ENCODE assay signal across 23 cellular contexts in genomic region chr18:30746224-30746623, GRCh38.
A peak's percentile ranks its signal among the peaks of the same experiment; 100 is the strongest.
DNase-seq lines count a peak whose midpoint lies in the region; ATAC-seq and TF ChIP-seq lines count a peak whose summit lies in the region.
"Had no signal": no experiment of that assay in that cellular context is flagged by ENCODE, and none has a peak within 500 bp of the region (broad histone marks: within the 10 kb centered on the region; RNA-seq: fewer than 3 reads in every experiment).

No MANE protein-coding gene starts in this region.

- no peaks in the 10 kb centered on the region for H3K9me3 ChIP-seq in PC-3 (ENCODE audit: low read length)
- H3K9me3 ChIP-seq: BE2C, BLaER1 had no signal

- H3K4me3 Mint-ChIP-seq in immature natural killer cell = no peak overlapping the region
- H3K4me3 Mint-ChIP-seq: CD14-positive monocyte; CD4-positive, alpha-beta memory T cell; CD4-positive, CD25-positive, alpha-beta regulatory T cell; CD8-positive, alpha-beta memory T cell had no signal

- POLR2A ChIA-PET in PC-3 (lab: Charles Lee; ENCODE audit: unreplicated experiment) = no interaction called here

- H3F3A ChIP-seq in PC-3 (ENCODE audit: low read length, unreplicated experiment) = no peaks in the 10 kb centered on the region

- peaks cover 0 to 22% (median 13%) of the 10 kb centered on the region in 6 donors for H3K9me3 Mint-ChIP-seq in immature natural killer cell

- no peak overlapping the region for H3K4me2 ChIP-seq in PC-3 (ENCODE audit: low read length)
- H3K4me2 ChIP-seq: BLaER1 had no signal

- H3K27ac ChIP-seq in PC-3 (ENCODE audit: low read length) = no peak overlapping the region
- H3K27ac ChIP-seq: BLaER1 had no signal

- BruUV-seq in PC-3 (replicated peaks; lab: Mats Ljungman, UMichigan) = no TSS peak

- no peaks in the 10 kb centered on the region for H4K20me1 ChIP-seq in PC-3 (ENCODE audit: low read length)
- H4K20me1 ChIP-seq: BLaER1 had no signal

- no peaks in the 10 kb centered on the region for H3K4me1 ChIP-seq in PC-3 (ENCODE audit: insufficient read depth, low read length)
- H3K4me1 ChIP-seq: BE2C, BLaER1 had no signal

- no peak overlapping the region for H3K4me3 ChIP-seq in LNCaP clone FGC (ENCODE audit: low read depth, low read length)
- no peak overlapping the region for H3K4me3 ChIP-seq in PC-3 (ENCODE audit: low read length)
- H3K4me3 ChIP-seq: BLaER1, GM12878 had no signal

- H3K27me3 Mint-ChIP-seq in immature natural killer cell (ENCODE audit: low read depth in 3 of 3) = no peaks in the 10 kb centered on the region
- H3K27me3 Mint-ChIP-seq: CD4-positive, alpha-beta memory T cell; CD4-positive, CD25-positive, alpha-beta regulatory T cell; CD8-positive, alpha-beta memory T cell had no signal

- H3K9me2 ChIP-seq in PC-3 (replicated peaks; ENCODE audit: low read length) = no peaks in the 10 kb centered on the region

- no peak overlapping the region for H3K9ac ChIP-seq in PC-3 (ENCODE audit: low read length)
- H3K9ac ChIP-seq: BLaER1 had no signal

- no peaks in the 10 kb centered on the region for H3K36me3 ChIP-seq in PC-3 (ENCODE audit: low read depth, low read length)
- H3K36me3 ChIP-seq: BE2C, BLaER1 had no signal

- TF ChIP-seq CTCF in LNCaP clone FGC (IDR thresholded peaks at IDR 0.05; ENCODE audit: control insufficient read depth, extremely low read depth, insufficient read depth) (no peak), PC-3 (conservative IDR thresholded peaks at IDR 0.05; ENCODE audit: low read depth, low read length) (no peak)

- no peaks in the 10 kb centered on the region for H3K4me1 Mint-ChIP-seq in immature natural killer cell
- H3K4me1 Mint-ChIP-seq: CD14-positive monocyte; CD4-positive, alpha-beta memory T cell; CD4-positive, CD25-positive, alpha-beta regulatory T cell; CD8-positive, alpha-beta memory T cell had no signal

- intact Hi-C loops in PC-3 (cut with micrococcal nuclease) = loop anchor here (10.0 kb wide), 1 partner anchor 161 kb away; no protein-coding TSS in a partner anchor

- no peak overlapping the region for H2AFZ ChIP-seq in PC-3 (ENCODE audit: low read length)

- ATAC-seq in PC-3 = peak; percentile 78
- ATAC-seq: GM12878 had no signal

- H3K27me3 ChIP-seq in PC-3 (ENCODE audit: low read length) = no peaks in the 10 kb centered on the region
- H3K27me3 ChIP-seq: BE2C, BLaER1 had no signal

- no peak overlapping the region for H3K27ac Mint-ChIP-seq in immature natural killer cell
- H3K27ac Mint-ChIP-seq: CD14-positive monocyte; CD4-positive, alpha-beta memory T cell; CD4-positive, CD25-positive, alpha-beta regulatory T cell; CD8-positive, alpha-beta memory T cell had no signal

- no peaks in the 10 kb centered on the region for H3K79me2 ChIP-seq in PC-3 (ENCODE audit: low read length)

- CTCF ChIA-PET in PC-3 (lab: Charles Lee) = no interaction called here

- no peaks in the 10 kb centered on the region for H3K36me3 Mint-ChIP-seq in immature natural killer cell
- H3K36me3 Mint-ChIP-seq: CD14-positive monocyte; CD4-positive, alpha-beta memory T cell; CD4-positive, CD25-positive, alpha-beta regulatory T cell; CD8-positive, alpha-beta memory T cell had no signal

- DNase-seq in NCI-H510A treated with DMSO at 0.1 percent for 48 hours (lab: John Stamatoyannopoulos, UW) (peak; percentile 59), NCI-H510A (lab: John Stamatoyannopoulos, UW) (no peak), LNCaP clone FGC (ENCODE audit: low read depth) (peak; percentile 45), PC-3 (no peak), immature natural killer cell (no peak), HT-29 (ENCODE audit: low spot score) (no peak)
- DNase-seq: 8988T; ACHN; BE2C; C1 segment of cervical spinal cord; CD4-positive, alpha-beta memory T cell; CD4-positive, CD25-positive, alpha-beta regulatory T cell; CD8-positive, alpha-beta memory T cell; COR-L47; DMS 273 treated with DMSO at 0.1 percent for 48 hours; DMS153; DMS79; DND-41; EL; GDM1 had no signal

Comparison
In these comparisons a context has a peak if more than half of its experiments do, and no peak if none do; other contexts are left out.
1. DNase-seq: peak in NCI-H510A treated with DMSO at 0.1 percent for 48 hours (single experiment) and LNCaP clone FGC (single experiment); none in NCI-H510A (single experiment), PC-3 (single experiment), immature natural killer cell (0 of 3) and HT-29 (single experiment).